In genomic region chr14:24130717-24131548, GRCh38 we compare ENCODE assay signal across 18 cellular contexts. TPM values are rescaled to one million over a fixed set of nuclear protein-coding genes. Genes with fewer than 3 reads are reported as not detected.
DNase-seq lines count a peak whose midpoint lies in the region; ATAC-seq, FAIRE-seq and TF ChIP-seq lines count a peak whose summit lies in the region.
"Had no signal": no experiment of that assay in that cellular context is flagged by ENCODE, and none has a peak within 500 bp of the region (broad histone marks: within the 10 kb centered on the region; RNA-seq: fewer than 3 reads in every experiment).

No MANE protein-coding gene starts in this region.

- H3K9me3 ChIP-seq in aorta (ENCODE audit: control insufficient read depth, low read length): no peaks in the 10 kb centered on the region

- H3K4me3 ChIP-seq in aorta (ENCODE audit: low read length in 2 of 2): no peak overlapping the region

- no peaks in the 10 kb centered on the region for H3K27me3 Mint-ChIP-seq in natural killer cell treated with Interleukin-12 subunit alpha and Interleukin-12 subunit beta and Interleukin-15 and Interleukin-18, amount 100 ng/mL, for 72 hours
- H3K27me3 Mint-ChIP-seq in natural killer cell (ENCODE audit: low read depth in 2 of 2): no peaks in the 10 kb centered on the region
- no peaks in the 10 kb centered on the region for H3K27me3 Mint-ChIP-seq in naive thymus-derived CD8-positive, alpha-beta T cell
- H3K27me3 Mint-ChIP-seq: IgD-negative memory B cell had no signal

- H3K27ac ChIP-seq in aorta (ENCODE audit: low read depth in 1 of 2, low read length in 2 of 2): no peak overlapping the region

- H3K36me3 ChIP-seq in aorta (ENCODE audit: control insufficient read depth in 1 of 2, insufficient read depth in 2 of 2, low read length in 1 of 2): no peaks in the 10 kb centered on the region

- H3K9me3 Mint-ChIP-seq in natural killer cell treated with Interleukin-12 subunit alpha and Interleukin-12 subunit beta and Interleukin-15 and Interleukin-18, amount 100 ng/mL, for 72 hours: no peaks in the 10 kb centered on the region
- no peaks in the 10 kb centered on the region for H3K9me3 Mint-ChIP-seq in natural killer cell
- H3K9me3 Mint-ChIP-seq in naive thymus-derived CD8-positive, alpha-beta T cell: no peaks in the 10 kb centered on the region
- H3K9me3 Mint-ChIP-seq: IgD-negative memory B cell had no signal

- H3K4me3 Mint-ChIP-seq in natural killer cell treated with Interleukin-12 subunit alpha and Interleukin-12 subunit beta and Interleukin-15 and Interleukin-18, amount 100 ng/mL, for 72 hours: no peak overlapping the region
- H3K4me3 Mint-ChIP-seq in natural killer cell: no peak overlapping the region
- peak overlapping the region in 3 of 10 donors; percentile 45 to 63 (median 53) for H3K4me3 Mint-ChIP-seq in naive thymus-derived CD8-positive, alpha-beta T cell

- WGBS in aorta, 2 donors: 64% methylated on average over 5 to 7 of the region's 7 CpGs

- H3K36me3 Mint-ChIP-seq in natural killer cell treated with Interleukin-12 subunit alpha and Interleukin-12 subunit beta and Interleukin-15 and Interleukin-18, amount 100 ng/mL, for 72 hours: no peaks in the 10 kb centered on the region
- H3K36me3 Mint-ChIP-seq in natural killer cell: no peaks in the 10 kb centered on the region
- H3K36me3 Mint-ChIP-seq in naive thymus-derived CD8-positive, alpha-beta T cell: peaks cover 0 to 2% (median 0%) of the 10 kb centered on the region in 3 donors

- TF ChIP-seq CTCF in natural killer cell (IDR thresholded peaks at IDR 0.05) (no peak), D721Med (IDR thresholded peaks at IDR 0.05; ENCODE audit: insufficient read depth, missing control alignments) (no peak)

- no peak for ATAC-seq in natural killer cell treated with Interleukin-12 subunit alpha and Interleukin-12 subunit beta and Interleukin-15 and Interleukin-18, amount 100 ng/mL, for 72 hours
- ATAC-seq in natural killer cell: no peak
- ATAC-seq in Right ventricle myocardium inferior: peak; percentile 71
- no peak for ATAC-seq in naive thymus-derived CD8-positive, alpha-beta T cell
- no peak for ATAC-seq in aorta (ENCODE audit: low FRiP score)

- no peak overlapping the region for H3K27ac Mint-ChIP-seq in natural killer cell treated with Interleukin-12 subunit alpha and Interleukin-12 subunit beta and Interleukin-15 and Interleukin-18, amount 100 ng/mL, for 72 hours
- no peak overlapping the region for H3K27ac Mint-ChIP-seq in natural killer cell
- peak overlapping the region in 8 of 10 donors; percentile 43 to 84 (median 64) for H3K27ac Mint-ChIP-seq in naive thymus-derived CD8-positive, alpha-beta T cell

- H3K4me1 Mint-ChIP-seq in natural killer cell treated with Interleukin-12 subunit alpha and Interleukin-12 subunit beta and Interleukin-15 and Interleukin-18, amount 100 ng/mL, for 72 hours (ENCODE audit: low read depth in 2 of 2): peaks cover 6 to 7% of the 10 kb centered on the region in 2 donors
- H3K4me1 Mint-ChIP-seq in natural killer cell: peaks cover 8 to 9% of the 10 kb centered on the region in 2 donors
- peaks cover 19 to 34% (median 29%) of the 10 kb centered on the region in 4 donors for H3K4me1 Mint-ChIP-seq in naive thymus-derived CD8-positive, alpha-beta T cell

- no peaks in the 10 kb centered on the region for H3K27me3 ChIP-seq in aorta (ENCODE audit: control insufficient read depth in 1 of 2, insufficient read depth in 2 of 2, low read length in 1 of 2)

- intact Hi-C loops in natural killer cell (cut with micrococcal nuclease) (loop anchor here (10.0 kb wide), 1 partner anchor 1206 kb away; the partner anchor contains the start of gene PRMT5), Right ventricle myocardium inferior (cut with DNase I) (loop anchor here (1.0 kb wide), 1 partner anchor 17 kb away; the partner anchor contains the start of genes DCAF11 and NRL), aorta (cut with DNase I) (no loop called here)

- POLR2A ChIA-PET in naive thymus-derived CD8-positive, alpha-beta T cell (lab: Charles Lee): interaction anchor here (1.3 to 9.5 kb wide), 2 partner anchors 14 to 21 kb away, joined by 4 to 177 read pairs; partner anchors contain the start of genes DCAF11 and NRL

- FAIRE-seq in D721Med (lab: Jason Lieb, UNC): no peak

- no peaks in the 10 kb centered on the region for H3K4me1 ChIP-seq in aorta (ENCODE audit: control insufficient read depth in 1 of 2, insufficient read depth in 2 of 2, low read length in 2 of 2)

- peak; percentile 57 for DNase-seq in natural killer cell treated with Interleukin-12 subunit alpha and Interleukin-12 subunit beta and Interleukin-15 and Interleukin-18, amount 100 ng/mL, for 72 hours (ENCODE audit: low spot score)
- DNase-seq in natural killer cell: no peak
- peak; percentile 85 for DNase-seq in Right ventricle myocardium inferior (ENCODE audit: missing footprints)
- no peak for DNase-seq in naive thymus-derived CD8-positive, alpha-beta T cell
- DNase-seq in aorta: peak; percentile 29 to 72
- no peak for DNase-seq in NCI-H345 (lab: John Stamatoyannopoulos, UW)
- no peak for DNase-seq in NCI-H1105 (lab: John Stamatoyannopoulos, UW)
- DNase-seq in D721Med (ENCODE audit: insufficient read length, low spot score): no peak
- DNase-seq: activated CD4-positive, CD25-positive, alpha-beta regulatory T cell treated with anti-CD3 and anti-CD28 coated beads, Interleukin-2, amount 50 U/mL, for 72 hours; AML-193; anterior cingulate cortex; DND-41; H7; NCI-H1105 treated with DMSO at 0.1 percent for 48 hours; NCI-H2227 treated with DMSO at 0.1 percent for 48 hours; substantia nigra; SW 1271 had no signal

RNA-seq across cellular contexts. Expression of gene FITM1, which starts 0.5 kb away (rescaled TPM):
- 1 to 10 TPM in 1 of 2 donors, under 1 TPM in 1; 0.67 to 1.8 TPM for total RNA-seq in natural killer cell treated with Interleukin-12 subunit alpha and Interleukin-12 subunit beta and Interleukin-15 and Interleukin-18, amount 100 ng/mL, for 72 hours
- total RNA-seq in natural killer cell (1 to 10 TPM in 2 of 3 donors, under 1 TPM in 1; 0.80 to 2.8 (median 2.3) TPM), Right ventricle myocardium inferior (129 TPM), aorta (under 1 TPM; 0.71 to 0.75 TPM)
- total RNA-seq in naive thymus-derived CD8-positive, alpha-beta T cell: 1 to 10 TPM; 1.9 to 2.2 TPM
- polyA plus RNA-seq in naive thymus-derived CD8-positive, alpha-beta T cell: under 1 TPM; 0.52 to 0.60 (median 0.52) TPM
- polyA plus RNA-seq in aorta: under 1 TPM in 1 of 2 donors, not detected in 1; 0.56 TPM
- total RNA-seq: H7 had no signal

RNA-seq across cellular contexts. Expression of gene PSME1, which starts 5.1 kb away (rescaled TPM):
- total RNA-seq in natural killer cell treated with Interleukin-12 subunit alpha and Interleukin-12 subunit beta and Interleukin-15 and Interleukin-18, amount 100 ng/mL, for 72 hours: 100 to 1,000 TPM; 237 to 406 TPM
- total RNA-seq in natural killer cell: 100 to 1,000 TPM; 315 to 345 (median 318) TPM
- 140 TPM for total RNA-seq in Right ventricle myocardium inferior
- total RNA-seq in naive thymus-derived CD8-positive, alpha-beta T cell: 100 to 1,000 TPM; 202 to 203 TPM
- polyA plus RNA-seq in naive thymus-derived CD8-positive, alpha-beta T cell: 100 to 1,000 TPM; 681 to 767 (median 753) TPM
- 100 to 1,000 TPM; 112 to 125 TPM for total RNA-seq in aorta
- 100 to 1,000 TPM; 206 to 210 TPM for polyA plus RNA-seq in aorta

RNA-seq across cellular contexts. Expression of gene EMC9, which starts 10.5 kb away (rescaled TPM):
- total RNA-seq in natural killer cell treated with Interleukin-12 subunit alpha and Interleukin-12 subunit beta and Interleukin-15 and Interleukin-18, amount 100 ng/mL, for 72 hours: 10 to 100 TPM; 28.7 to 37.5 TPM
- total RNA-seq in natural killer cell: 10 to 100 TPM in 2 of 3 donors, 1 to 10 TPM in 1; 9.3 to 12.3 (median 12.0) TPM
- 14.6 TPM for total RNA-seq in Right ventricle myocardium inferior
- total RNA-seq in naive thymus-derived CD8-positive, alpha-beta T cell: 10 to 100 TPM; 16.6 to 18.1 TPM
- polyA plus RNA-seq in naive thymus-derived CD8-positive, alpha-beta T cell: 1 to 10 TPM; 7.5 to 9.4 (median 8.4) TPM
- total RNA-seq in aorta: 10 to 100 TPM; 12.8 to 15.3 TPM
- 10 to 100 TPM; 18.3 to 41.9 TPM for polyA plus RNA-seq in aorta

RNA-seq across cellular contexts. Expression of gene PSME2, which starts 15.5 kb away (rescaled TPM):
- total RNA-seq in natural killer cell treated with Interleukin-12 subunit alpha and Interleukin-12 subunit beta and Interleukin-15 and Interleukin-18, amount 100 ng/mL, for 72 hours: 100 to 1,000 TPM; 600 to 673 TPM
- total RNA-seq in natural killer cell: 100 to 1,000 TPM; 193 to 237 (median 234) TPM
- total RNA-seq in Right ventricle myocardium inferior: 109 TPM
- total RNA-seq in naive thymus-derived CD8-positive, alpha-beta T cell: 100 to 1,000 TPM; 129 to 140 TPM
- 100 to 1,000 TPM; 402 to 471 (median 463) TPM for polyA plus RNA-seq in naive thymus-derived CD8-positive, alpha-beta T cell
- 10 to 100 TPM; 86.1 to 93.6 TPM for total RNA-seq in aorta
- polyA plus RNA-seq in aorta: 100 to 1,000 TPM; 142 to 261 TPM

RNA-seq across cellular contexts. Expression of gene NRL, which starts 16.2 kb away (rescaled TPM):
- 1 to 10 TPM; 1.8 to 2.2 TPM for total RNA-seq in natural killer cell treated with Interleukin-12 subunit alpha and Interleukin-12 subunit beta and Interleukin-15 and Interleukin-18, amount 100 ng/mL, for 72 hours
- 1 to 10 TPM in 2 of 3 donors, under 1 TPM in 1; 0.78 to 3.3 (median 2.8) TPM for total RNA-seq in natural killer cell
- total RNA-seq in Right ventricle myocardium inferior: 1.8 TPM
- total RNA-seq in naive thymus-derived CD8-positive, alpha-beta T cell: 1 to 10 TPM; 2.7 to 3.4 TPM
- 1 to 10 TPM; 3.0 to 3.5 (median 3.1) TPM for polyA plus RNA-seq in naive thymus-derived CD8-positive, alpha-beta T cell
- 1 to 10 TPM; 1.1 to 1.4 TPM for total RNA-seq in aorta
- polyA plus RNA-seq in aorta: 1 to 10 TPM in 1 of 2 donors, under 1 TPM in 1; 0.63 to 1.3 TPM

Comparison
In these comparisons a context has a peak if more than half of its experiments do, and no peak if none do; other contexts are left out.
1. DNase-seq: peak in natural killer cell treated with Interleukin-12 subunit alpha and Interleukin-12 subunit beta and Interleukin-15 and Interleukin-18, amount 100 ng/mL, for 72 hours (single experiment), Right ventricle myocardium inferior (single experiment) and aorta (2 of 2); none in natural killer cell (single experiment), naive thymus-derived CD8-positive, alpha-beta T cell (0 of 10), NCI-H345 (single experiment), NCI-H1105 (single experiment) and D721Med (single experiment).
2. H3K27ac Mint-ChIP-seq: peak in naive thymus-derived CD8-positive, alpha-beta T cell (8 of 10); none in natural killer cell treated with Interleukin-12 subunit alpha and Interleukin-12 subunit beta and Interleukin-15 and Interleukin-18, amount 100 ng/mL, for 72 hours (0 of 2) and natural killer cell (0 of 2).
3. RNA of gene FITM1, which starts 0.5 kb away (total RNA-seq): 129 TPM in Right ventricle myocardium inferior (single experiment); 0.80 to 2.8 TPM in natural killer cell, 1.9 to 2.2 TPM in naive thymus-derived CD8-positive, alpha-beta T cell, 0.67 to 1.8 TPM in natural killer cell treated with Interleukin-12 subunit alpha and Interleukin-12 subunit beta and Interleukin-15 and Interleukin-18, amount 100 ng/mL, for 72 hours and 0.71 to 0.75 TPM in aorta; every median in the first group is over 10 times any median in the second.
4. intact Hi-C loops: an anchor here in natural killer cell (10.0 kb wide) and Right ventricle myocardium inferior (1.0 kb wide); none called in aorta.